1 cellular context compared by ENCODE assay signal in the genomic region with DNA sequence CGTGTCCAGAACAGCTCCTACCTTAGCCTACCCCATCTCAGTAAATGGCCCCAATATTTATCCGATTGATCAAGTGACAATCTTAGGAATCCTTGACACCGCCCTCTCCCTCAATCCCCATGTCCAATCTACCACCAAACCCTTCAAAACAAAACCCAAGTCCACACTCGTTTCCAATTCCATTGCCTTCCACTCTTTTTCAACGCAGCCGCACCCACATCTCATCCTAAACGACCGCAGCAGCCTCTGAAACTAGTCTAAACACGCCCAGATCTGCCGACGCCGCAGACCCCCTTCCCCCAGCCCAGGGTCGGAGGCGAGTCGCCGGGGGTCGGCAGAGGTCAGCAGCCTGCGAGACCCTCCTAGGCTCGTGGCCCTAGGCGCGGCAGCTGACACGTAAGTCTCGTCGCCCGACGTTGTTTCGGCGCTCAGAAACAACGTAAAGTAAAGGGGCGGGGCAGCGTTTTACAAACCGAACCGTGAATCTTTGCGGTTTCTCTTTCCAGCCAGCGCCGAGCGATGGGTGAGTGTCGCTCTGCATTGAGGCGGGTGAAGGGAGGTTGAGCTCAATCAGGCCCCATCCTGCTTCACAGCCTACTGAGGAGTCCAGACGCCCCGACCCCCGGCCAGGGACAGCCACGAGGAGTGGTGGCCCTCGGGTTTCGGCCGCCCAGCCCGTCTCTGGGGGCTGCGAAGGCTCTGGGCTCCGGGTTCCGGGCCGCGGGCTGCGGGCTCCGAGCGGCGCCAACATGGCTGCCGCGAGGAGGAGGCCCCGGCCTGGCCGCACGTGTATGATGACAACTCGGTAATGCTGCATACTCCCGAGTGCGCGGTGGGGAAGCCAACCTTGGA.
TF ChIP-seq lines count a peak whose summit lies in the region.

A gene (plus strand): TSS at position 463 of the 852 bp plus-strand sequence. CDS start 57 bp downstream, at position 520.

TF ChIP-seq in HepG2, 621 proteins besides CTCF, POLR2A, EP300 and RAD21 (continued from another document and continues in another):
- TF ChIP-seq, protein P1, sequence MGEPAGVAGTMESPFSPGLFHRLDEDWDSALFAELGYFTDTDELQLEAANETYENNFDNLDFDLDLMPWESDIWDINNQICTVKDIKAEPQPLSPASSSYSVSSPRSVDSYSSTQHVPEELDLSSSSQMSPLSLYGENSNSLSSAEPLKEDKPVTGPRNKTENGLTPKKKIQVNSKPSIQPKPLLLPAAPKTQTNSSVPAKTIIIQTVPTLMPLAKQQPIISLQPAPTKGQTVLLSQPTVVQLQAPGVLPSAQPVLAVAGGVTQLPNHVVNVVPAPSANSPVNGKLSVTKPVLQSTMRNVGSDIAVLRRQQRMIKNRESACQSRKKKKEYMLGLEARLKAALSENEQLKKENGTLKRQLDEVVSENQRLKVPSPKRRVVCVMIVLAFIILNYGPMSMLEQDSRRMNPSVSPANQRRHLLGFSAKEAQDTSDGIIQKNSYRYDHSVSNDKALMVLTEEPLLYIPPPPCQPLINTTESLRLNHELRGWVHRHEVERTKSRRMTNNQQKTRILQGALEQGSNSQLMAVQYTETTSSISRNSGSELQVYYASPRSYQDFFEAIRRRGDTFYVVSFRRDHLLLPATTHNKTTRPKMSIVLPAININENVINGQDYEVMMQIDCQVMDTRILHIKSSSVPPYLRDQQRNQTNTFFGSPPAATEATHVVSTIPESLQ (CRISPR knock-in tag; conservative IDR thresholded peaks at IDR 0.05): no peak
- TF ChIP-seq, protein P2, sequence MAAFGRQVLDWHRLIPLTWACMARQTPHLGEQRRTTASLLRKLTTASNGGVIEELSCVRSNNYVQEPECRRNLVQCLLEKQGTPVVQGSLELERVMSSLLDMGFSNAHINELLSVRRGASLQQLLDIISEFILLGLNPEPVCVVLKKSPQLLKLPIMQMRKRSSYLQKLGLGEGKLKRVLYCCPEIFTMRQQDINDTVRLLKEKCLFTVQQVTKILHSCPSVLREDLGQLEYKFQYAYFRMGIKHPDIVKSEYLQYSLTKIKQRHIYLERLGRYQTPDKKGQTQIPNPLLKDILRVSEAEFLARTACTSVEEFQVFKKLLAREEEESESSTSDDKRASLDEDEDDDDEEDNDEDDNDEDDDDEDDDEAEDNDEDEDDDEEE (CRISPR knock-in tag; IDR thresholded peaks at IDR 0.05): 0 out of 2 replicates have a peak, but pooled peaks have one; percentile 74
- TF ChIP-seq, protein P3, sequence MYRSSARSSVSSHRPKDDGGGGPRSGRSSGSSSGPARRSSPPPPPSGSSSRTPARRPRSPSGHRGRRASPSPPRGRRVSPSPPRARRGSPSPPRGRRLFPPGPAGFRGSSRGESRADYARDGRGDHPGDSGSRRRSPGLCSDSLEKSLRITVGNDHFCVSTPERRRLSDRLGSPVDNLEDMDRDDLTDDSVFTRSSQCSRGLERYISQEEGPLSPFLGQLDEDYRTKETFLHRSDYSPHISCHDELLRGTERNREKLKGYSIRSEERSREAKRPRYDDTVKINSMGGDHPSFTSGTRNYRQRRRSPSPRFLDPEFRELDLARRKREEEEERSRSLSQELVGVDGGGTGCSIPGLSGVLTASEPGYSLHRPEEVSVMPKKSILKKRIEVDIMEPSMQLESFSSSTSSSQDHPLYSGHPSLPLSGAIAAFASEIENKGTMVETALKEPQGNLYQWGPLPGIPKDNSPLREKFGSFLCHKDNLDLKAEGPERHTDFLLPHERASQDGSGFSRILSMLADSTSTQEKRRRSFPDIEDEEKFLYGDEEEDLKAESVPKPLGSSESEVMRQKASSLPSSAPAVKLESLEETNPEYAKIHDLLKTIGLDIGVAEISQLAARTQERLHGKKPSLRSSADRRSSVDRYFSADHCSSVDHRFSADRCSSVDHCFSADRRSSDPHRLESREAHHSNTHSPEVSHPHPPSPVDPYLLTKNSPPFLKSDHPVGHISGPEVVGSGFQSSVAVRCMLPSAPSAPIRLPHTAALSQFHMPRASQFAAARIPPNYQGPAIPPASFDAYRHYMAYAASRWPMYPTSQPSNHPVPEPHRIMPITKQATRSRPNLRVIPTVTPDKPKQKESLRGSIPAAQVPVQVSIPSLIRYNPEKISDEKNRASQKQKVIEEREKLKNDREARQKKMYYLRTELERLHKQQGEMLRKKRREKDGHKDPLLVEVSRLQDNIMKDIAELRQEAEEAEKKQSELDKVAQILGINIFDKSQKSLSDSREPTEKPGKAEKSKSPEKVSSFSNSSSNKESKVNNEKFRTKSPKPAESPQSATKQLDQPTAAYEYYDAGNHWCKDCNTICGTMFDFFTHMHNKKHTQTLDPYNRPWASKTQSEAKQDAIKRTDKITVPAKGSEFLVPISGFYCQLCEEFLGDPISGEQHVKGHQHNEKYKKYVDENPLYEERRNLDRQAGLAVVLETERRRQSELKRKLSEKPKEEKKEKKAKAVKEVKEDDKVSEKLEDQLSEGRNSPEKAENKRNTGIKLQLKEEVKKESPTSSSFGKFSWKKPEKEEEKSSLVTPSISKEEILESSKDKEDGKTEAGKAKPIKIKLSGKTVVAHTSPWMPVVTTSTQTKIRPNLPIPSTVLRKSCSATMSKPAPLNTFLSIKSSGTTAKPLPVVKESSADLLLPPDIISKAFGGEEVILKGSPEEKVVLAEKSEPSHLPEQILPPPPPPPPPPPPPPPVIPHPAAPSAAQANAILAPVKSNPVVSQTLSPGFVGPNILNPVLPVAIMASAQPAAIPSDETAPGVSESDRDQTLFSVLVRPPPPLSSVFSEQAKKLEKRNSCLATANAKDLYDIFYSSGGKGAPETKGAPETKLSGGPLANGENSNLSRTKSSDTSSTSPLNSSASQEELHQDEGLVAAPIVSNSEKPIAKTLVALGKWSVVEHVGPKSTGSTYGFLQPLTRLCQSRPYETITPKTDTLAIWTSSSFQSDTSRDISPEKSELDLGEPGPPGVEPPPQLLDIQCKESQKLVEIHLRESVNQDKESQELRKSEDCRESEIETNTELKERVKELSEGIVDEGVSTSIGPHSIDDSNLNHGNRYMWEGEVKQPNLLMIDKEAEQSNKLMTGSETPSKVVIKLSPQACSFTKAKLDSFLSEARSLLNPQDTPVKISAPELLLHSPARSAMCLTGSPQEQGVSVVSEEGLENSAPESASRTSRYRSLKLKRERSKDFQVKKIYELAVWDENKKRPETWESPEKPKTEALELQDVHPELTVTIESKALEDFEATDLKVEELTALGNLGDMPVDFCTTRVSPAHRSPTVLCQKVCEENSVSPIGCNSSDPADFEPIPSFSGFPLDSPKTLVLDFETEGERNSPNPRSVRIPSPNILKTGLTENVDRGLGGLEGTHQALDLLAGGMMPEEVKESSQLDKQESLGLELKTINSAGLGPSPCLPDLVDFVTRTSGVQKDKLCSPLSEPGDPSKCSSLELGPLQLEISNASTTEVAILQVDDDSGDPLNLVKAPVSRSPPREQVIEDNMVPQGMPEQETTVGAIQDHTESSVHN (CRISPR knock-in tag; IDR thresholded peaks at IDR 0.05): no peak
- peak; percentile 51; the same call in 1 of the 2 replicates for TF ChIP-seq ZFP37 (CRISPR knock-in tag; IDR thresholded peaks at IDR 0.05; ENCODE audit: borderline replicate concordance)
- TF ChIP-seq, protein P4, sequence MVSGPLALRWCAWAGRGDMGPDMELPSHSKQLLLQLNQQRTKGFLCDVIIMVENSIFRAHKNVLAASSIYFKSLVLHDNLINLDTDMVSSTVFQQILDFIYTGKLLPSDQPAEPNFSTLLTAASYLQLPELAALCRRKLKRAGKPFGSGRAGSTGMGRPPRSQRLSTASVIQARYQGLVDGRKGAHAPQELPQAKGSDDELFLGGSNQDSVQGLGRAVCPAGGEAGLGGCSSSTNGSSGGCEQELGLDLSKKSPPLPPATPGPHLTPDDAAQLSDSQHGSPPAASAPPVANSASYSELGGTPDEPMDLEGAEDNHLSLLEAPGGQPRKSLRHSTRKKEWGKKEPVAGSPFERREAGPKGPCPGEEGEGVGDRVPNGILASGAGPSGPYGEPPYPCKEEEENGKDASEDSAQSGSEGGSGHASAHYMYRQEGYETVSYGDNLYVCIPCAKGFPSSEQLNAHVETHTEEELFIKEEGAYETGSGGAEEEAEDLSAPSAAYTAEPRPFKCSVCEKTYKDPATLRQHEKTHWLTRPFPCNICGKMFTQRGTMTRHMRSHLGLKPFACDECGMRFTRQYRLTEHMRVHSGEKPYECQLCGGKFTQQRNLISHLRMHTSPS (CRISPR knock-in tag; IDR thresholded peaks at IDR 0.05; ENCODE audit: low read depth): no peak
- 0 out of 2 replicates have a peak, but pooled peaks have one; percentile 77 for TF ChIP-seq ARNT (IDR thresholded peaks at IDR 0.05)
- no peak for TF ChIP-seq ZNF432 (CRISPR knock-in tag; IDR thresholded peaks at IDR 0.05; ENCODE audit: borderline replicate concordance)
- TF ChIP-seq CAMTA2 (CRISPR knock-in tag; IDR thresholded peaks at IDR 0.05; ENCODE audit: borderline replicate concordance): no peak
- no peak for TF ChIP-seq ZEB1 (IDR thresholded peaks at IDR 0.05; ENCODE audit: insufficient replicate concordance, low read depth)
- TF ChIP-seq, protein P5, sequence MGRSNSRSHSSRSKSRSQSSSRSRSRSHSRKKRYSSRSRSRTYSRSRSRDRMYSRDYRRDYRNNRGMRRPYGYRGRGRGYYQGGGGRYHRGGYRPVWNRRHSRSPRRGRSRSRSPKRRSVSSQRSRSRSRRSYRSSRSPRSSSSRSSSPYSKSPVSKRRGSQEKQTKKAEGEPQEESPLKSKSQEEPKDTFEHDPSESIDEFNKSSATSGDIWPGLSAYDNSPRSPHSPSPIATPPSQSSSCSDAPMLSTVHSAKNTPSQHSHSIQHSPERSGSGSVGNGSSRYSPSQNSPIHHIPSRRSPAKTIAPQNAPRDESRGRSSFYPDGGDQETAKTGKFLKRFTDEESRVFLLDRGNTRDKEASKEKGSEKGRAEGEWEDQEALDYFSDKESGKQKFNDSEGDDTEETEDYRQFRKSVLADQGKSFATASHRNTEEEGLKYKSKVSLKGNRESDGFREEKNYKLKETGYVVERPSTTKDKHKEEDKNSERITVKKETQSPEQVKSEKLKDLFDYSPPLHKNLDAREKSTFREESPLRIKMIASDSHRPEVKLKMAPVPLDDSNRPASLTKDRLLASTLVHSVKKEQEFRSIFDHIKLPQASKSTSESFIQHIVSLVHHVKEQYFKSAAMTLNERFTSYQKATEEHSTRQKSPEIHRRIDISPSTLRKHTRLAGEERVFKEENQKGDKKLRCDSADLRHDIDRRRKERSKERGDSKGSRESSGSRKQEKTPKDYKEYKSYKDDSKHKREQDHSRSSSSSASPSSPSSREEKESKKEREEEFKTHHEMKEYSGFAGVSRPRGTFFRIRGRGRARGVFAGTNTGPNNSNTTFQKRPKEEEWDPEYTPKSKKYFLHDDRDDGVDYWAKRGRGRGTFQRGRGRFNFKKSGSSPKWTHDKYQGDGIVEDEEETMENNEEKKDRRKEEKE (IDR thresholded peaks at IDR 0.05): no peak
- peak; percentile 47; the same call in 1 of the 2 replicates for TF ChIP-seq HNRNPL (IDR thresholded peaks at IDR 0.05; ENCODE audit: low read depth, low read length)
- TF ChIP-seq RARG (CRISPR knock-in tag; IDR thresholded peaks at IDR 0.05; ENCODE audit: low read depth): no peak
- no peak for TF ChIP-seq ZNF326 (CRISPR knock-in tag; IDR thresholded peaks at IDR 0.05; ENCODE audit: borderline replicate concordance)
- TF ChIP-seq NCOA5 (CRISPR knock-in tag; IDR thresholded peaks at IDR 0.05): no peak
- TF ChIP-seq, protein P6, sequence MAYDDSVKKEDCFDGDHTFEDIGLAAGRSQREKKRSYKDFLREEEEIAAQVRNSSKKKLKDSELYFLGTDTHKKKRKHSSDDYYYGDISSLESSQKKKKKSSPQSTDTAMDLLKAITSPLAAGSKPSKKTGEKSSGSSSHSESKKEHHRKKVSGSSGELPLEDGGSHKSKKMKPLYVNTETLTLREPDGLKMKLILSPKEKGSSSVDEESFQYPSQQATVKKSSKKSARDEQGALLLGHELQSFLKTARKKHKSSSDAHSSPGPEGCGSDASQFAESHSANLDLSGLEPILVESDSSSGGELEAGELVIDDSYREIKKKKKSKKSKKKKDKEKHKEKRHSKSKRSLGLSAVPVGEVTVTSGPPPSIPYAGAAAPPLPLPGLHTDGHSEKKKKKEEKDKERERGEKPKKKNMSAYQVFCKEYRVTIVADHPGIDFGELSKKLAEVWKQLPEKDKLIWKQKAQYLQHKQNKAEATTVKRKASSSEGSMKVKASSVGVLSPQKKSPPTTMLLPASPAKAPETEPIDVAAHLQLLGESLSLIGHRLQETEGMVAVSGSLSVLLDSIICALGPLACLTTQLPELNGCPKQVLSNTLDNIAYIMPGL (CRISPR knock-in tag; IDR thresholded peaks at IDR 0.05; ENCODE audit: borderline replicate concordance in 1 of 2, low read depth in 1 of 2): peak; percentile 60 to 93; a peak in 3 of 4 replicates
- TF ChIP-seq, protein P7, sequence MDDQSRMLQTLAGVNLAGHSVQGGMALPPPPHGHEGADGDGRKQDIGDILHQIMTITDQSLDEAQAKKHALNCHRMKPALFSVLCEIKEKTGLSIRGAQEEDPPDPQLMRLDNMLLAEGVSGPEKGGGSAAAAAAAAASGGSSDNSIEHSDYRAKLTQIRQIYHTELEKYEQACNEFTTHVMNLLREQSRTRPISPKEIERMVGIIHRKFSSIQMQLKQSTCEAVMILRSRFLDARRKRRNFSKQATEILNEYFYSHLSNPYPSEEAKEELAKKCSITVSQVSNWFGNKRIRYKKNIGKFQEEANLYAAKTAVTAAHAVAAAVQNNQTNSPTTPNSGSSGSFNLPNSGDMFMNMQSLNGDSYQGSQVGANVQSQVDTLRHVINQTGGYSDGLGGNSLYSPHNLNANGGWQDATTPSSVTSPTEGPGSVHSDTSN (CRISPR knock-in tag; IDR thresholded peaks at IDR 0.05; ENCODE audit: borderline replicate concordance): peak; percentile 77
- TF ChIP-seq ZNF33A (CRISPR knock-in tag; IDR thresholded peaks at IDR 0.05; ENCODE audit: borderline replicate concordance): 0 out of 2 replicates have a peak, but pooled peaks have one; percentile 80
- TF ChIP-seq, protein P8, sequence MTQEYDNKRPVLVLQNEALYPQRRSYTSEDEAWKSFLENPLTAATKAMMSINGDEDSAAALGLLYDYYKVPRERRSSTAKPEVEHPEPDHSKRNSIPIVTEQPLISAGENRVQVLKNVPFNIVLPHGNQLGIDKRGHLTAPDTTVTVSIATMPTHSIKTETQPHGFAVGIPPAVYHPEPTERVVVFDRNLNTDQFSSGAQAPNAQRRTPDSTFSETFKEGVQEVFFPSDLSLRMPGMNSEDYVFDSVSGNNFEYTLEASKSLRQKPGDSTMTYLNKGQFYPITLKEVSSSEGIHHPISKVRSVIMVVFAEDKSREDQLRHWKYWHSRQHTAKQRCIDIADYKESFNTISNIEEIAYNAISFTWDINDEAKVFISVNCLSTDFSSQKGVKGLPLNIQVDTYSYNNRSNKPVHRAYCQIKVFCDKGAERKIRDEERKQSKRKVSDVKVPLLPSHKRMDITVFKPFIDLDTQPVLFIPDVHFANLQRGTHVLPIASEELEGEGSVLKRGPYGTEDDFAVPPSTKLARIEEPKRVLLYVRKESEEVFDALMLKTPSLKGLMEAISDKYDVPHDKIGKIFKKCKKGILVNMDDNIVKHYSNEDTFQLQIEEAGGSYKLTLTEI (CRISPR knock-in tag; conservative IDR thresholded peaks at IDR 0.05): no peak
- TF ChIP-seq, protein P9, sequence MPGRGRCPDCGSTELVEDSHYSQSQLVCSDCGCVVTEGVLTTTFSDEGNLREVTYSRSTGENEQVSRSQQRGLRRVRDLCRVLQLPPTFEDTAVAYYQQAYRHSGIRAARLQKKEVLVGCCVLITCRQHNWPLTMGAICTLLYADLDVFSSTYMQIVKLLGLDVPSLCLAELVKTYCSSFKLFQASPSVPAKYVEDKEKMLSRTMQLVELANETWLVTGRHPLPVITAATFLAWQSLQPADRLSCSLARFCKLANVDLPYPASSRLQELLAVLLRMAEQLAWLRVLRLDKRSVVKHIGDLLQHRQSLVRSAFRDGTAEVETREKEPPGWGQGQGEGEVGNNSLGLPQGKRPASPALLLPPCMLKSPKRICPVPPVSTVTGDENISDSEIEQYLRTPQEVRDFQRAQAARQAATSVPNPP (CRISPR knock-in tag; IDR thresholded peaks at IDR 0.05): no peak
- TF ChIP-seq FOXP1 (IDR thresholded peaks at IDR 0.05): no peak
- 0 out of 2 replicates have a peak, but pooled peaks have one; percentile 22 for TF ChIP-seq FOXP1 (CRISPR knock-in tag; IDR thresholded peaks at IDR 0.05)
- TF ChIP-seq SMARCC2 (IDR thresholded peaks at IDR 0.05): no peak
- peak; percentile 90; the same call in 1 of the 2 replicates for TF ChIP-seq MZF1 (CRISPR knock-in tag; IDR thresholded peaks at IDR 0.05; ENCODE audit: borderline replicate concordance)
